ENCODE assay signal across 1 cellular context in genomic region chr5:61245486-61245885, GRCh38.
TF ChIP-seq lines count a peak whose summit lies in the region.

No MANE protein-coding gene starts in this region.

TF ChIP-seq in IMR-90, 13 proteins besides CTCF, POLR2A, EP300 and RAD21 (continued from another document):
- TF ChIP-seq, protein P1, sequence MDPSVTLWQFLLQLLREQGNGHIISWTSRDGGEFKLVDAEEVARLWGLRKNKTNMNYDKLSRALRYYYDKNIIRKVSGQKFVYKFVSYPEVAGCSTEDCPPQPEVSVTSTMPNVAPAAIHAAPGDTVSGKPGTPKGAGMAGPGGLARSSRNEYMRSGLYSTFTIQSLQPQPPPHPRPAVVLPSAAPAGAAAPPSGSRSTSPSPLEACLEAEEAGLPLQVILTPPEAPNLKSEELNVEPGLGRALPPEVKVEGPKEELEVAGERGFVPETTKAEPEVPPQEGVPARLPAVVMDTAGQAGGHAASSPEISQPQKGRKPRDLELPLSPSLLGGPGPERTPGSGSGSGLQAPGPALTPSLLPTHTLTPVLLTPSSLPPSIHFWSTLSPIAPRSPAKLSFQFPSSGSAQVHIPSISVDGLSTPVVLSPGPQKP (IDR thresholded peaks at IDR 0.05; ENCODE audit: borderline replicate concordance, low read depth, low read length), result no peak
- TF ChIP-seq, protein P2, sequence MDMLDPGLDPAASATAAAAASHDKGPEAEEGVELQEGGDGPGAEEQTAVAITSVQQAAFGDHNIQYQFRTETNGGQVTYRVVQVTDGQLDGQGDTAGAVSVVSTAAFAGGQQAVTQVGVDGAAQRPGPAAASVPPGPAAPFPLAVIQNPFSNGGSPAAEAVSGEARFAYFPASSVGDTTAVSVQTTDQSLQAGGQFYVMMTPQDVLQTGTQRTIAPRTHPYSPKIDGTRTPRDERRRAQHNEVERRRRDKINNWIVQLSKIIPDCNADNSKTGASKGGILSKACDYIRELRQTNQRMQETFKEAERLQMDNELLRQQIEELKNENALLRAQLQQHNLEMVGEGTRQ (IDR thresholded peaks at IDR 0.05; ENCODE audit: low read depth, low read length), result no peak
- TF ChIP-seq CHD1 (IDR thresholded peaks at IDR 0.05; ENCODE audit: low read depth, low read length) (no peak), SMC3 (IDR thresholded peaks at IDR 0.05; ENCODE audit: low read depth, low read length) (no peak), CEBPB (IDR thresholded peaks at IDR 0.05; ENCODE audit: low read depth, low read length) (no peak), MAZ (IDR thresholded peaks at IDR 0.05; ENCODE audit: borderline replicate concordance, low read depth, low read length) (no peak), RFX5 (IDR thresholded peaks at IDR 0.05; ENCODE audit: low read depth, low read length) (no peak), MXI1 (IDR thresholded peaks at IDR 0.05; ENCODE audit: borderline replicate concordance, low read depth, low read length) (no peak), MAFK (IDR thresholded peaks at IDR 0.05; ENCODE audit: low read depth, low read length) (no peak)
